9 cellular contexts compared by ENCODE assay signal in the genomic region with DNA sequence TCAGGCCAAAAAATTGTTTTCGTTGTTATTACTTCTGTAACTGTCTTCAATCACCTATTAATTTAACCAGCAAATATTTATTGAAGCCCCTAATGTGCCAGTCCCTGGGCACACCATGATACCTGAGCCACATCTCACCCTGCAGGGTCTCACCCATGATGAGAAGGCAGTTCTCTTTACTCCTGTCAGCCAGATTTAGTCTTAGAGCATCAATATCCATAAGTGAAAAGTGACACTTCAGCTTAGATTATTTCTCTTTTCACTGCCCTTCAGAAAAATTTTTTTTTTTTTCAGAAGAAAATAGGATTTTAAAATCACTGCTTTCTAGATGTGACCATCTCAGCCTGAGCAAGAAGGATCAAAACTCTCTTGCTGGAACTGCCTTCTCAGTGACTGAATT.
DNase-seq lines count a peak whose midpoint lies in the region; ATAC-seq and TF ChIP-seq lines count a peak whose summit lies in the region.
"Had no signal": no experiment of that assay in that cellular context is flagged by ENCODE, and none has a peak within 500 bp of the region (broad histone marks: within the 10 kb centered on the region; RNA-seq: fewer than 3 reads in every experiment).

No MANE protein-coding gene starts in this region.

- peak overlapping the region; percentile 64 for H2AFZ ChIP-seq in neuron (ENCODE audit: low read depth, low read length)

- H3K4me3 Mint-ChIP-seq in CD4-positive, alpha-beta memory T cell = peak overlapping the region; percentile 85 to 94 (median 90)
- peak overlapping the region; percentile 62 to 95 (median 84) for H3K4me3 Mint-ChIP-seq in IgD-negative memory B cell

- peaks cover 0 to 2% (median 0%) of the 10 kb centered on the region in 8 donors for H3K9me3 Mint-ChIP-seq in CD4-positive, alpha-beta memory T cell
- no peaks in the 10 kb centered on the region for H3K9me3 Mint-ChIP-seq in IgD-negative memory B cell

- POLR2A ChIA-PET in CD4-positive, alpha-beta memory T cell (lab: Charles Lee; ENCODE audit: partially characterized antibody) = interaction anchor here (1.0 to 2.7 kb wide), 9 partner anchors 31 to 472 kb away, joined by 3 to 11 read pairs (median 5); partner anchors contain the start of genes CBX3 and NFE2L3

- TF ChIP-seq POLR2A in breast epithelium (IDR thresholded peaks at IDR 0.05) = no peak

- H3K4me3 ChIP-seq in CD4-positive, alpha-beta memory T cell (ENCODE audit: low read length in 2 of 2) = peak overlapping the region in 1 of 2 donors; percentile 63
- H3K4me3 ChIP-seq in breast epithelium = peak overlapping the region in 2 of 3 donors; percentile 54 to 65
- H3K4me3 ChIP-seq in neuron (ENCODE audit: low read length) = no peak overlapping the region

- no peaks in the 10 kb centered on the region for H3K9me3 ChIP-seq in CD4-positive, alpha-beta memory T cell (ENCODE audit: control insufficient read depth in 1 of 2, low read length in 2 of 2)
- H3K9me3 ChIP-seq in breast epithelium = no peaks in the 10 kb centered on the region
- no peaks in the 10 kb centered on the region for H3K9me3 ChIP-seq in neuron (ENCODE audit: low read length)
- H3K9me3 ChIP-seq: neutrophil had no signal

- DNase-seq in CD4-positive, alpha-beta memory T cell = peak in 1 of 5 donors; percentile 5
- no peak for DNase-seq in breast epithelium (ENCODE audit: low spot score in 2 of 2)
- no peak for DNase-seq in left ventricle myocardium superior
- no peak for DNase-seq in KBM-7
- DNase-seq in posterior cingulate gyrus = no peak

- peaks cover 26% of the 10 kb centered on the region for H3K4me1 ChIP-seq in CD4-positive, alpha-beta memory T cell (ENCODE audit: insufficient read depth, low read length)
- peaks cover 0 to 5% of the 10 kb centered on the region in 2 donors for H3K4me1 ChIP-seq in breast epithelium
- H3K4me1 ChIP-seq in neuron (ENCODE audit: insufficient read depth, low read length) = no peaks in the 10 kb centered on the region

- H3K36me3 Mint-ChIP-seq in CD4-positive, alpha-beta memory T cell = peaks cover 0 to 2% of the 10 kb centered on the region in 2 donors
- H3K36me3 Mint-ChIP-seq in IgD-negative memory B cell = no peaks in the 10 kb centered on the region

- H3K36me3 ChIP-seq in CD4-positive, alpha-beta memory T cell (ENCODE audit: insufficient read depth, low read length) = no peaks in the 10 kb centered on the region
- no peaks in the 10 kb centered on the region for H3K36me3 ChIP-seq in breast epithelium
- no peaks in the 10 kb centered on the region for H3K36me3 ChIP-seq in neuron (ENCODE audit: insufficient read depth, low read length)
- H3K36me3 ChIP-seq: neutrophil had no signal

- no peak for ATAC-seq in left ventricle myocardium superior
- no peak for ATAC-seq in HG03196 (IDR thresholded peaks at IDR 0.05; ENCODE audit: unreplicated experiment)

- TF ChIP-seq CTCF in breast epithelium (IDR thresholded peaks at IDR 0.05) = no peak

- peaks cover 9 to 10% of the 10 kb centered on the region in 2 donors for H3K27me3 Mint-ChIP-seq in CD4-positive, alpha-beta memory T cell
- peaks cover 32% of the 10 kb centered on the region for H3K27me3 Mint-ChIP-seq in IgD-negative memory B cell

- H3K27ac ChIP-seq in CD4-positive, alpha-beta memory T cell (ENCODE audit: low read depth, low read length) = no peak overlapping the region
- no peak overlapping the region for H3K27ac ChIP-seq in breast epithelium
- H3K27ac ChIP-seq: neutrophil had no signal

- H3K4me1 Mint-ChIP-seq in CD4-positive, alpha-beta memory T cell = peaks cover 16 to 24% (median 21%) of the 10 kb centered on the region in 4 donors
- H3K4me1 Mint-ChIP-seq in IgD-negative memory B cell = peaks cover 21 to 23% (median 23%) of the 10 kb centered on the region in 3 donors

- CTCF ChIA-PET in CD4-positive, alpha-beta memory T cell (lab: Charles Lee; ENCODE audit: partially characterized antibody) = interaction anchor here (0.7 to 10.9 kb wide), 44 partner anchors 8 to 1302 kb away, joined by 3 to 161 read pairs (median 6); partner anchors contain the start of gene CBX3

- no peaks in the 10 kb centered on the region for H3K27me3 ChIP-seq in CD4-positive, alpha-beta memory T cell (ENCODE audit: insufficient read depth, low read length)
- H3K27me3 ChIP-seq in breast epithelium (peaks cover 0 to 10% of the 10 kb centered on the region in 2 donors), neuron (ENCODE audit: insufficient read depth, low read length) (peaks cover 48% of the 10 kb centered on the region)

- intact Hi-C loops in CD4-positive, alpha-beta memory T cell (cut with micrococcal nuclease) = loop anchor here (1.0 to 5.0 kb wide), 7 partner anchors 57 to 1267 kb away; partner anchors contain the start of gene SNX10
- intact Hi-C loops in breast epithelium (cut with DNase I; ENCODE audit: low total_unique reads) = loop anchor here (10.0 kb wide), 1 partner anchor 161 kb away; no protein-coding TSS in a partner anchor
- intact Hi-C loops in left ventricle myocardium superior (cut with micrococcal nuclease) = loop anchor here (2.0 to 10.0 kb wide), 3 partner anchors 169 to 781 kb away; no protein-coding TSS in a partner anchor
- intact Hi-C loops in posterior cingulate gyrus (cut with DNase I) = loop anchor here (5.0 to 10.0 kb wide), 4 partner anchors 169 to 1271 kb away; partner anchors contain the start of genes CBX3, HNRNPA2B1 and HOXA9

- in situ Hi-C loops in KBM-7 (cut with MboI; ENCODE audit: low pct_unique_long_range_greater_than_20kb, low sequenced_read_pairs) = loop anchor here (25.0 kb wide), 2 partner anchors 469 to 769 kb away; no protein-coding TSS in a partner anchor

- H3K27ac Mint-ChIP-seq in CD4-positive, alpha-beta memory T cell = peak overlapping the region in 4 of 7 donors; percentile 77 to 90 (median 78)
- H3K27ac Mint-ChIP-seq in IgD-negative memory B cell = peak overlapping the region in 2 of 3 donors; percentile 46 to 86
